In the genomic region with DNA sequence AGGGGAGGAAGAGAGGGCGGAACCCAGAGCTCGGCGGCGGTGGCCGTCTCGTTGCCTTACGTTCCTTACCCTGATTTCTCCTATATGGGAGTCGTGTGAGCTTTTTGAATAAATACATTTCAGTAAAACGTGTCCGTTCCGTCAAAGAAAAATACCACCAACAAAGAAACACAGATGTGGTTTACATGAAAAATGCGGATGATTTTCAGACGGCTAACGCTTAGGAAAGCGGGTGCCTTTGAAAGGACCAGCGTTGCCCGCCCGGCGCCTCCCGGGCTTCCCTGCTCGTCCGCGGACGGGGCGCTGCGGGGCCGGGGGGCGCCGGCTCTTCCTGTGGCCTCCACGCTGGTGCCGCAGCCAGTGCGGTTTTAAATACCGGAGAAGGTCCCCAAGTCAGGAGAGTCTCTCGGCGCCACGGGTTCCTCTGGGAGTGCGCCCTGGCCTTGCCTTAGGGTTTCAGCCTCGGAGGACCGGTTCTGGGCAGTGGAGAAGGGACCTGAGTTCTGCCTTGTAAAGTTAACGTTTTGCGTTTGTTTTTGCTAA, we compare ENCODE assay signal across 1 cellular context.
TF ChIP-seq lines count a peak whose summit lies in the region.

No MANE protein-coding gene starts in this region.

TF ChIP-seq in A549, 52 proteins besides CTCF, POLR2A, EP300 and RAD21:
- TF ChIP-seq HDAC2 (IDR thresholded peaks at IDR 0.05) (no peak), CBX2 (IDR thresholded peaks at IDR 0.05; ENCODE audit: borderline replicate concordance, low read depth) (no peak), KDM1A (IDR thresholded peaks at IDR 0.05; ENCODE audit: low read depth) (no peak), CHD2 (IDR thresholded peaks at IDR 0.05; ENCODE audit: low read length, partially characterized antibody) (no peak), HEYL (CRISPR knock-in tag; IDR thresholded peaks at IDR 0.05) (no peak), ESRRA (IDR thresholded peaks at IDR 0.05; ENCODE audit: borderline replicate concordance, low read length) (no peak)
TF ChIP-seq in A549: peak in this region for 0.
